10 cellular contexts compared by ENCODE assay signal in genomic region chr14:20428010-20428365, GRCh38. TPM values are rescaled to one million over a fixed set of nuclear protein-coding genes. Genes with fewer than 3 reads are reported as not detected.
A peak's percentile ranks its signal among the peaks of the same experiment; 100 is the strongest.
DNase-seq lines count a peak whose midpoint lies in the region; ATAC-seq and FAIRE-seq lines count a peak whose summit lies in the region.
"Had no signal": no experiment of that assay in that cellular context is flagged by ENCODE, and none has a peak within 500 bp of the region (broad histone marks: within the 10 kb centered on the region; RNA-seq: fewer than 3 reads in every experiment).

No MANE protein-coding gene starts in this region.

- no peak for DNase-seq in T-helper 17 cell
- no peak for DNase-seq in small intestine
- DNase-seq in cerebellar nuclear complex (lab: John Stamatoyannopoulos, UW): no peak
- no peak for DNase-seq in G401 (ENCODE audit: low spot score)
- DNase-seq in germinal center (ENCODE audit: low spot score): no peak
- DNase-seq: stimulated activated CD8-positive, alpha-beta memory T cell treated with anti-CD3 and anti-CD28 coated beads, Interleukin-4, amount 100 ng/mL, for 48 hours had no signal

- FAIRE-seq in small intestine (lab: Jason Lieb, UNC): no peak

- peaks cover 11% of the 10 kb centered on the region for H3K4me1 Mint-ChIP-seq in T-helper 17 cell

- H3K27ac Mint-ChIP-seq in T-helper 17 cell: peak overlapping the region; percentile 16

- H3K36me3 ChIP-seq in small intestine (ENCODE audit: control insufficient read depth in 2 of 2, insufficient read depth in 2 of 2, low read length in 2 of 2): no peaks in the 10 kb centered on the region
- H3K36me3 ChIP-seq: SJSA1 had no signal

- peak overlapping the region in 1 of 2 donors; percentile 2 for H3K4me3 ChIP-seq in small intestine (ENCODE audit: low read depth in 1 of 2, low read length in 2 of 2)
- H3K4me3 ChIP-seq: SJSA1 had no signal

- H3K27ac ChIP-seq in small intestine (ENCODE audit: low read depth in 1 of 2, low read length in 1 of 2): peak overlapping the region; percentile 28 to 74
- H3K27ac ChIP-seq: SJSA1 had no signal

- H3K27me3 ChIP-seq in small intestine (ENCODE audit: control insufficient read depth in 2 of 2, insufficient read depth in 2 of 2, low read length in 2 of 2): no peaks in the 10 kb centered on the region
- H3K27me3 ChIP-seq: SJSA1 had no signal

- ATAC-seq in GM19043 (IDR thresholded peaks at IDR 0.05; ENCODE audit: low read depth, unreplicated experiment): peak; percentile 28
- ATAC-seq in HG02763 (IDR thresholded peaks at IDR 0.05; ENCODE audit: unreplicated experiment): peak; percentile 27
- no peak for ATAC-seq in T-helper 17 cell

- H3K36me3 Mint-ChIP-seq in T-helper 17 cell (ENCODE audit: low read depth): no peaks in the 10 kb centered on the region

- H3K9me3 ChIP-seq in T-helper 17 cell (ENCODE audit: control insufficient read depth, low read length, poor library complexity, severe bottlenecking) (no peaks in the 10 kb centered on the region), small intestine (ENCODE audit: control insufficient read depth, low read depth) (no peaks in the 10 kb centered on the region)
- H3K9me3 ChIP-seq: SJSA1 had no signal

- in situ Hi-C loops in G401 (cut with HindIII; ENCODE audit: low sequenced_read_pairs): no loop called here

- WGBS in small intestine, 3 donors: 74 to 89% (median 77%) methylated on average over 5 of the region's 5 CpGs

- H3K4me3 Mint-ChIP-seq in T-helper 17 cell: no peak overlapping the region

- no peaks in the 10 kb centered on the region for H3K27me3 Mint-ChIP-seq in T-helper 17 cell

- peaks cover 5 to 7% of the 10 kb centered on the region in 2 donors for H3K4me1 ChIP-seq in small intestine (ENCODE audit: control insufficient read depth in 2 of 2, insufficient read depth in 1 of 2, low read depth in 1 of 2, low read length in 1 of 2)

RNA-seq across cellular contexts. Expression of gene KLHL33, which starts 8.0 kb away (rescaled TPM):
- total RNA-seq in T-helper 17 cell: under 1 TPM; 0.39 to 0.47 TPM
- polyA plus RNA-seq in small intestine: under 1 TPM in 2 of 3 donors, not detected in 1; under 0.01 to 0.07 TPM
- not detected in 2 replicates for total RNA-seq in G401 (2014; rRNA removed; shearing (Covaris generic))
- total RNA-seq: H4, SJSA1 had no signal

RNA-seq across cellular contexts. Expression of gene TEP1, which starts 14.7 kb away (rescaled TPM):
- total RNA-seq in T-helper 17 cell: 10 to 100 TPM; 36.9 to 43.9 TPM
- 10 to 100 TPM; 32.9 to 87.4 (median 50.3) TPM for polyA plus RNA-seq in small intestine
- 3.8 and 9.3 TPM in 2 replicates for total RNA-seq in G401 (2014; rRNA removed; shearing (Covaris generic))

RNA-seq across cellular contexts. Expression of gene OSGEP, which starts 26.6 kb away (rescaled TPM):
- 10 to 100 TPM; 48.9 to 55.3 TPM for total RNA-seq in T-helper 17 cell
- polyA plus RNA-seq in small intestine: 10 to 100 TPM; 38.6 to 45.8 (median 45.7) TPM
- 46.3 and 60.7 TPM in 2 replicates for total RNA-seq in G401 (2014; rRNA removed; shearing (Covaris generic))

RNA-seq across cellular contexts. Expression of gene APEX1, which starts 27.0 kb away (rescaled TPM):
- 100 to 1,000 TPM in 1 of 2 donors, 10 to 100 TPM in 1; 89.6 to 113 TPM for total RNA-seq in T-helper 17 cell
- polyA plus RNA-seq in small intestine: 100 to 1,000 TPM; 122 to 203 (median 178) TPM
- total RNA-seq in G401 (2014; rRNA removed; shearing (Covaris generic)): 234 and 289 TPM in 2 replicates

RNA-seq across cellular contexts. Expression of gene PIP4P1, which starts 33.2 kb away (rescaled TPM):
- 10 to 100 TPM; 58.5 to 58.9 TPM for total RNA-seq in T-helper 17 cell
- polyA plus RNA-seq in small intestine: 10 to 100 TPM; 37.6 to 55.1 (median 53.7) TPM
- 37.8 and 40.4 TPM in 2 replicates for total RNA-seq in G401 (2014; rRNA removed; shearing (Covaris generic))
